ENCODE assay signal across 23 cellular contexts in genomic region chr3:17028363-17028762, GRCh38.
DNase-seq lines count a peak whose midpoint lies in the region; ATAC-seq, FAIRE-seq and TF ChIP-seq lines count a peak whose summit lies in the region.
"Had no signal": no experiment of that assay in that cellular context is flagged by ENCODE, and none has a peak within 500 bp of the region (broad histone marks: within the 10 kb centered on the region; RNA-seq: fewer than 3 reads in every experiment).

No MANE protein-coding gene starts in this region.

- H3K9ac ChIP-seq in Loucy (ENCODE audit: low read depth, low read length, poor library complexity, severe bottlenecking) (peak overlapping the region; percentile 39), trophoblast cell (ENCODE audit: low read length) (no peak overlapping the region)

- H3K36me3 Mint-ChIP-seq in CD4-positive, alpha-beta T cell (ENCODE audit: low read depth): peaks cover 17% of the 10 kb centered on the region
- H3K36me3 Mint-ChIP-seq in central memory CD8-positive, alpha-beta T cell (ENCODE audit: insufficient read depth): peaks cover 6% of the 10 kb centered on the region

- no peaks in the 10 kb centered on the region for H3F3A ChIP-seq in Loucy (ENCODE audit: low read depth)

- H3K79me2 ChIP-seq in Loucy (ENCODE audit: insufficient read depth, low read length) (no peaks in the 10 kb centered on the region), trophoblast cell (ENCODE audit: control insufficient read depth, insufficient read depth, low read length, poor library complexity) (no peaks in the 10 kb centered on the region)

- H3K4ac ChIP-seq in trophoblast cell (ENCODE audit: low read depth, low read length): no peak overlapping the region

- H2BK120ac ChIP-seq in trophoblast cell (ENCODE audit: insufficient read depth, low read length, poor library complexity): no peak overlapping the region

- POLR2A ChIA-PET in CD4-positive, alpha-beta T cell (lab: Charles Lee): interaction anchor here (1.1 kb wide), 1 partner anchor 12 kb away, joined by 4 read pairs; no protein-coding TSS in a partner anchor

- H3K27me3 Mint-ChIP-seq in CD4-positive, alpha-beta T cell: no peaks in the 10 kb centered on the region
- H3K27me3 Mint-ChIP-seq in central memory CD8-positive, alpha-beta T cell: no peaks in the 10 kb centered on the region
- H3K27me3 Mint-ChIP-seq: CD4-positive, CD25-positive, alpha-beta regulatory T cell; IgD-negative memory B cell had no signal

- H3K4me3 ChIP-seq in Loucy (ENCODE audit: low read length, poor library complexity, severe bottlenecking) (no peak overlapping the region), trophoblast cell (ENCODE audit: low read depth, low read length) (no peak overlapping the region)
- H3K4me3 ChIP-seq: MG63, SK-N-MC had no signal

- H4K12ac ChIP-seq in trophoblast cell (ENCODE audit: low read depth, low read length): no peak overlapping the region

- H2AK5ac ChIP-seq in trophoblast cell (ENCODE audit: low read length): no peak overlapping the region

- H3K4me2 ChIP-seq in Loucy (ENCODE audit: low read depth, low read length, poor library complexity, severe bottlenecking) (no peak overlapping the region), trophoblast cell (ENCODE audit: low read length) (no peak overlapping the region)

- H3K4me3 Mint-ChIP-seq in CD4-positive, alpha-beta T cell: no peak overlapping the region
- no peak overlapping the region for H3K4me3 Mint-ChIP-seq in central memory CD8-positive, alpha-beta T cell
- H3K4me3 Mint-ChIP-seq: CD4-positive, CD25-positive, alpha-beta regulatory T cell; IgD-negative memory B cell had no signal

- DNase-seq in CD4-positive, alpha-beta T cell: no peak
- no peak for DNase-seq in central memory CD8-positive, alpha-beta T cell (ENCODE audit: low spot score in 2 of 2)
- peak; percentile 40 to 41 for DNase-seq in trophoblast cell
- no peak for DNase-seq in DMS 273 treated with DMSO at 0.1 percent for 48 hours (lab: John Stamatoyannopoulos, UW)
- DNase-seq in D721Med (ENCODE audit: insufficient read length, low spot score): no peak
- DNase-seq: Caco-2; CD4-positive, CD25-positive, alpha-beta regulatory T cell; DMS153; MG63; NCI-H1417 treated with DMSO at 0.1 percent for 48 hours; NCI-H187; NCI-H446; NCI-H526; SHP77 treated with DMSO at 0.1 percent for 48 hours had no signal

- intact Hi-C loops in CD4-positive, alpha-beta T cell (cut with DNase I, micrococcal nuclease): loop anchor here in 1 of 2 experiments (5.0 kb wide), 1 partner anchor 1391 kb away; no protein-coding TSS in a partner anchor

- H3K18ac ChIP-seq in trophoblast cell (ENCODE audit: low read length): no peak overlapping the region

- CTCF ChIA-PET in CD4-positive, alpha-beta T cell (lab: Charles Lee): interaction anchor here (0.9 kb wide), 1 partner anchor 132 kb away, joined by 3 read pairs; no protein-coding TSS in a partner anchor

- H3K4me1 ChIP-seq in Loucy (ENCODE audit: insufficient read depth, low read length, poor library complexity, severe bottlenecking) (peaks cover 10% of the 10 kb centered on the region), trophoblast cell (ENCODE audit: control insufficient read depth in 1 of 2, insufficient read depth in 2 of 2, low read length in 2 of 2) (no peaks in the 10 kb centered on the region)
- H3K4me1 ChIP-seq: Caco-2 had no signal

- no peak for FAIRE-seq in D721Med (lab: Jason Lieb, UNC)
- FAIRE-seq: GM12891, GM19239, H1 had no signal

- no peaks in the 10 kb centered on the region for H3K9me3 ChIP-seq in CD4-positive, alpha-beta T cell (ENCODE audit: control insufficient read depth, low read length)
- H3K9me3 ChIP-seq in Loucy (ENCODE audit: insufficient read depth, low read depth, low read length) (no peaks in the 10 kb centered on the region), trophoblast cell (ENCODE audit: insufficient read depth, low read depth, low read length) (no peaks in the 10 kb centered on the region)
- H3K9me3 ChIP-seq: Caco-2, MG63 had no signal

- H3K9me3 Mint-ChIP-seq in CD4-positive, alpha-beta T cell: no peaks in the 10 kb centered on the region
- H3K9me3 Mint-ChIP-seq in central memory CD8-positive, alpha-beta T cell: no peaks in the 10 kb centered on the region
- H3K9me3 Mint-ChIP-seq: CD4-positive, CD25-positive, alpha-beta regulatory T cell; IgD-negative memory B cell had no signal

- no peaks in the 10 kb centered on the region for H3K36me3 ChIP-seq in Loucy (ENCODE audit: insufficient read depth, low read length)
- H3K36me3 ChIP-seq in trophoblast cell (ENCODE audit: control insufficient read depth in 1 of 2, insufficient read depth in 2 of 2, low read length in 2 of 2): no peaks in the 10 kb centered on the region
- H3K36me3 ChIP-seq: MG63 had no signal

- H3K27me3 ChIP-seq in CD4-positive, alpha-beta T cell (ENCODE audit: control insufficient read depth, insufficient read depth, low read length): no peaks in the 10 kb centered on the region
- H3K27me3 ChIP-seq in Loucy (ENCODE audit: insufficient read depth, low read length, poor library complexity, severe bottlenecking) (no peaks in the 10 kb centered on the region), trophoblast cell (ENCODE audit: insufficient read depth, low read length) (no peaks in the 10 kb centered on the region)
- H3K27me3 ChIP-seq: MG63 had no signal

- H3K4me1 Mint-ChIP-seq in CD4-positive, alpha-beta T cell (ENCODE audit: low read depth): peaks cover 88% of the 10 kb centered on the region
- H3K4me1 Mint-ChIP-seq in central memory CD8-positive, alpha-beta T cell: peaks cover 75% of the 10 kb centered on the region

- H4K8ac ChIP-seq in trophoblast cell (ENCODE audit: low read depth, low read length): no peak overlapping the region

- H2BK5ac ChIP-seq in trophoblast cell (ENCODE audit: low read depth, low read length, poor library complexity): no peak overlapping the region

- no peak overlapping the region for H3K27ac ChIP-seq in CD4-positive, alpha-beta T cell (ENCODE audit: low read depth, low read length)
- no peak overlapping the region for H3K27ac ChIP-seq in trophoblast cell (ENCODE audit: low read depth, low read length)
- H3K27ac ChIP-seq: RWPE1, SK-N-MC had no signal

- no peak overlapping the region for H3K14ac ChIP-seq in trophoblast cell (ENCODE audit: low read length)

- no peaks in the 10 kb centered on the region for H3K9me2 ChIP-seq in Loucy (replicated peaks; ENCODE audit: low read depth, low read length)

- no peak for TF ChIP-seq CTCF in CD4-positive, alpha-beta T cell (IDR thresholded peaks at IDR 0.05)
- TF ChIP-seq CTCF in Loucy (conservative IDR thresholded peaks at IDR 0.05; ENCODE audit: low read length) (no peak), D721Med (IDR thresholded peaks at IDR 0.05; ENCODE audit: insufficient read depth, missing control alignments) (no peak)

- H3K79me1 ChIP-seq in trophoblast cell (ENCODE audit: low read length): no peaks in the 10 kb centered on the region

- H3K23ac ChIP-seq in trophoblast cell (ENCODE audit: low read length): no peak overlapping the region

- H2AFZ ChIP-seq in Loucy (ENCODE audit: low read length) (no peak overlapping the region), trophoblast cell (ENCODE audit: insufficient read depth, low read length, poor library complexity) (no peak overlapping the region)

- H2BK12ac ChIP-seq in trophoblast cell (ENCODE audit: low read length): no peak overlapping the region

- no peak overlapping the region for H4K91ac ChIP-seq in trophoblast cell (ENCODE audit: low read depth, low read length)

- 100% methylated on average over 1 of the region's 4 CpGs for WGBS in trophoblast cell (ENCODE audit: extremely low coverage, insufficient coverage, insufficient read length)

- no peaks in the 10 kb centered on the region for H4K20me1 ChIP-seq in Loucy (ENCODE audit: insufficient read depth, low read length, poor library complexity, severe bottlenecking)

- ATAC-seq in CD4-positive, alpha-beta T cell (ENCODE audit: poor library complexity): no peak
- no peak for ATAC-seq in central memory CD8-positive, alpha-beta T cell (replicated peaks; ENCODE audit: extremely low read depth, poor library complexity, severe bottlenecking)
- no peak for ATAC-seq in GM18907 (IDR thresholded peaks at IDR 0.05; ENCODE audit: unreplicated experiment)
- ATAC-seq: HCT116 had no signal

- H3K27ac Mint-ChIP-seq in CD4-positive, alpha-beta T cell: peak overlapping the region; percentile 18
- peak overlapping the region; percentile 73 for H3K27ac Mint-ChIP-seq in central memory CD8-positive, alpha-beta T cell (ENCODE audit: low read depth)

Comparison
In these comparisons a context has a peak if more than half of its experiments do, and no peak if none do; other contexts are left out.
1. DNase-seq: peak in trophoblast cell (2 of 2); none in CD4-positive, alpha-beta T cell (0 of 10), central memory CD8-positive, alpha-beta T cell (0 of 2), DMS 273 treated with DMSO at 0.1 percent for 48 hours (single experiment) and D721Med (single experiment).